Comparison of ENCODE assay signal across 2 cellular contexts in the genomic region with DNA sequence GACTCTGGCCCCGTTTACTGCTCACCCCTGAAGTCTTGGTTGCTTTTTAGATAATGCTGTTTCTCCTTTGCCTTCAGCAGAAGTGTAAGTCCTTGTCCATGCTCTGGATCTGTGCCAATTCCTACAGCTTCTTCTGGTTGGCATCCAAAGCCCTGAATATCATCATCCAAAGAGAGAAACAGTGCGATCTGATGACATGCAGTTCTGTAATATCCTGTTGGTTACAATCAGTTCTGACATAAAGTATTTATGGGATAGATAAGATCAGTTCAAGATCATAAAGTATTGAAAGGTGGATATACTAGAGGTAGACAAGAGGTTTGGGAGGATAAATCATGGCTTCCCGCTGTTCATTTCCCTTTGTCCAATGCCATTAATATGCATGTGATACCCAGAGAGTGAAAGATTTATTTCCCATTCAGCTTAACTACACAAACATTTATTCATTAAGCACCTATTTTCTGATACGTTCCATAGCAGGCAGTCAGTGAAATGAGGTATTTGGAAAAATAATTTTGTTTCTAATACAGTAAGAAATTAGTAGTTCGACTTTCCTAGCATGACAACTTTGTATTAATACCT.
A peak's percentile ranks its signal among the peaks of the same experiment; 100 is the strongest.
TF ChIP-seq lines count a peak whose summit lies in the region.

No MANE protein-coding gene starts in this region.

TF ChIP-seq in HEK293, 187 proteins besides CTCF, POLR2A, EP300 and RAD21:
- TF ChIP-seq, protein P1, sequence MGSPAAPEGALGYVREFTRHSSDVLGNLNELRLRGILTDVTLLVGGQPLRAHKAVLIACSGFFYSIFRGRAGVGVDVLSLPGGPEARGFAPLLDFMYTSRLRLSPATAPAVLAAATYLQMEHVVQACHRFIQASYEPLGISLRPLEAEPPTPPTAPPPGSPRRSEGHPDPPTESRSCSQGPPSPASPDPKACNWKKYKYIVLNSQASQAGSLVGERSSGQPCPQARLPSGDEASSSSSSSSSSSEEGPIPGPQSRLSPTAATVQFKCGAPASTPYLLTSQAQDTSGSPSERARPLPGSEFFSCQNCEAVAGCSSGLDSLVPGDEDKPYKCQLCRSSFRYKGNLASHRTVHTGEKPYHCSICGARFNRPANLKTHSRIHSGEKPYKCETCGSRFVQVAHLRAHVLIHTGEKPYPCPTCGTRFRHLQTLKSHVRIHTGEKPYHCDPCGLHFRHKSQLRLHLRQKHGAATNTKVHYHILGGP (tag by site-specific recombination; IDR thresholded peaks at IDR 0.05), result peak; percentile 62
- TF ChIP-seq, protein P2, sequence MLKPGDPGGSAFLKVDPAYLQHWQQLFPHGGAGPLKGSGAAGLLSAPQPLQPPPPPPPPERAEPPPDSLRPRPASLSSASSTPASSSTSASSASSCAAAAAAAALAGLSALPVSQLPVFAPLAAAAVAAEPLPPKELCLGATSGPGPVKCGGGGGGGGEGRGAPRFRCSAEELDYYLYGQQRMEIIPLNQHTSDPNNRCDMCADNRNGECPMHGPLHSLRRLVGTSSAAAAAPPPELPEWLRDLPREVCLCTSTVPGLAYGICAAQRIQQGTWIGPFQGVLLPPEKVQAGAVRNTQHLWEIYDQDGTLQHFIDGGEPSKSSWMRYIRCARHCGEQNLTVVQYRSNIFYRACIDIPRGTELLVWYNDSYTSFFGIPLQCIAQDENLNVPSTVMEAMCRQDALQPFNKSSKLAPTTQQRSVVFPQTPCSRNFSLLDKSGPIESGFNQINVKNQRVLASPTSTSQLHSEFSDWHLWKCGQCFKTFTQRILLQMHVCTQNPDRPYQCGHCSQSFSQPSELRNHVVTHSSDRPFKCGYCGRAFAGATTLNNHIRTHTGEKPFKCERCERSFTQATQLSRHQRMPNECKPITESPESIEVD (tag by site-specific recombination; IDR thresholded peaks at IDR 0.05), result peak; percentile 32; the same call in 1 of the 2 replicates
- TF ChIP-seq ZFP41 (tag by site-specific recombination; IDR thresholded peaks at IDR 0.05; ENCODE audit: borderline replicate concordance), result no peak
- peak; percentile 55; the same call in 1 of the 2 replicates for TF ChIP-seq ZNF350 (tag by site-specific recombination; IDR thresholded peaks at IDR 0.05)
- TF ChIP-seq, protein P3, sequence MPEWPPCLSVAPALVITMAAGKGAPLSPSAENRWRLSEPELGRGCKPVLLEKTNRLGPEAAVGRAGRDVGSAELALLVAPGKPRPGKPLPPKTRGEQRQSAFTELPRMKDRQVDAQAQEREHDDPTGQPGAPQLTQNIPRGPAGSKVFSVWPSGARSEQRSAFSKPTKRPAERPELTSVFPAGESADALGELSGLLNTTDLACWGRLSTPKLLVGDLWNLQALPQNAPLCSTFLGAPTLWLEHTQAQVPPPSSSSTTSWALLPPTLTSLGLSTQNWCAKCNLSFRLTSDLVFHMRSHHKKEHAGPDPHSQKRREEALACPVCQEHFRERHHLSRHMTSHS (tag by site-specific recombination; IDR thresholded peaks at IDR 0.05), result no peak
- TF ChIP-seq ZNF37A (tag by site-specific recombination; IDR thresholded peaks at IDR 0.05), result no peak
- TF ChIP-seq FEZF1 (tag by site-specific recombination; IDR thresholded peaks at IDR 0.05), result peak; percentile 39; the same call in 1 of the 2 replicates

TF ChIP-seq in K562, 482 proteins besides CTCF, POLR2A, EP300 and RAD21 (continued from another document):
- no peak for TF ChIP-seq ZNF699 (CRISPR knock-in tag; IDR thresholded peaks at IDR 0.05; ENCODE audit: insufficient replicate concordance)
